ENCODE assay signal across 9 cellular contexts in the genomic region with DNA sequence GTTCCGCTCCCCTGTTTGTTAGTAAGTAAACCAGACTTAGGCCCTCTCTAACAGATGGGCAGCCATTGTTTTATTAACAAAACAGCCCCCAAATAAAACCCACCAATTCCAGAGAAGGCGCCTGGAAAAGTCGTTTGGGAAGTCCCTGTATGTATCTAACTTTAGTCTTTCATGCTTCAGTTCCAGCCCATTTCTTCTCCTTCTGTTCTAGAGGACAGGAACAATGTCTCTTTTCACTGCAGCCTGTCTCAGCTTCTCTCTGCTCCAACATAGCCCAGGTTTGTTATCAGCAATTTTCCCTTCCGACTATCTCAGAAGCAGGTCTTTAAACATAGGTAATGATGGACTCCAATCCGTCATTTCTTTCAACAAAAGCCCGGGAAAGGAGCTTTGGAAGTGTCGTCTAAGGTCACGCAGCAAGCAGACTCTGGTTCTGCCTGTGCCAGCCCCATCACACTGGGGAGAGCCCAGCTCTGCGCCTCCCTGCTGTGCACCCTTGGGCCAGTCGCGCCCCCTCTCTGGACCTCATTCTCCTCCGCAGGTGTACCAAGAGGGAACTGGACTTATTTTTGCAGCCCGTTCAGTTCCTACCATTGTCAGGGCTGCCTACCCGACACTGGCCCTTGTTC. TPM values are rescaled to one million over a fixed set of nuclear protein-coding genes. Genes with fewer than 3 reads are reported as not detected.
DNase-seq lines count a peak whose midpoint lies in the region; ATAC-seq and TF ChIP-seq lines count a peak whose summit lies in the region.
"Had no signal": no experiment of that assay in that cellular context is flagged by ENCODE, and none has a peak within 500 bp of the region (broad histone marks: within the 10 kb centered on the region; RNA-seq: fewer than 3 reads in every experiment).

No MANE protein-coding gene starts in this region.

- TF ChIP-seq POLR2A in heart left ventricle (IDR thresholded peaks at IDR 0.05) (no peak), uterus (IDR thresholded peaks at IDR 0.05) (no peak)

- DNase-seq in heart left ventricle (no peak), left ventricle myocardium superior (no peak), astrocyte of the spinal cord (ENCODE audit: low read depth, low spot score) (no peak), mesenchymal stem cell (no peak), uterus (no peak), DMS53 (lab: John Stamatoyannopoulos, UW) (no peak), posterior cingulate gyrus (no peak)

- H3K18ac ChIP-seq in mesenchymal stem cell (ENCODE audit: low read depth in 1 of 2, low read length in 2 of 2) = peak overlapping the region; percentile 2 to 3

- no peak overlapping the region for H3K4ac ChIP-seq in mesenchymal stem cell (ENCODE audit: low read depth in 1 of 2, low read length in 2 of 2)

- intact Hi-C loops in heart left ventricle (cut with DNase I) = no loop called here
- intact Hi-C loops in left ventricle myocardium superior (cut with micrococcal nuclease) = no loop called here
- intact Hi-C loops in uterus (cut with DNase I; ENCODE audit: low total_unique reads) = no loop called here
- intact Hi-C loops in posterior cingulate gyrus (cut with DNase I) = loop anchor here (2.0 kb wide), 1 partner anchor 23 kb away; no protein-coding TSS in a partner anchor

- H3K4me3 ChIP-seq in heart left ventricle = peak overlapping the region; percentile 22 to 97 (median 82)
- H3K4me3 ChIP-seq in astrocyte of the spinal cord (ENCODE audit: low read depth, low read length) = peak overlapping the region; percentile 75
- peak overlapping the region; percentile 75 to 89 for H3K4me3 ChIP-seq in mesenchymal stem cell (ENCODE audit: insufficient read depth in 1 of 2, low read depth in 1 of 2, low read length in 2 of 2)
- H3K4me3 ChIP-seq in uterus = peak overlapping the region; percentile 91 to 94

- H3K27ac ChIP-seq in heart left ventricle = peak overlapping the region in 11 of 12 donors; percentile 18 to 95 (median 78)
- H3K27ac ChIP-seq in mesenchymal stem cell (ENCODE audit: low read length, poor library complexity, severe bottlenecking) = no peak overlapping the region
- peak overlapping the region; percentile 97 to 98 for H3K27ac ChIP-seq in uterus
- H3K27ac ChIP-seq: epithelial cell of prostate had no signal

- H3K23ac ChIP-seq in mesenchymal stem cell (ENCODE audit: low read length in 2 of 2) = no peak overlapping the region

- H4K8ac ChIP-seq in mesenchymal stem cell (ENCODE audit: low read length) = no peak overlapping the region

- H3K9me3 ChIP-seq in heart left ventricle (no peaks in the 10 kb centered on the region), mesenchymal stem cell (ENCODE audit: control insufficient read depth, low read length) (no peaks in the 10 kb centered on the region), uterus (no peaks in the 10 kb centered on the region)

- peak overlapping the region; percentile 91 for H3K9ac ChIP-seq in mesenchymal stem cell (ENCODE audit: low read length)

- in situ Hi-C loops in astrocyte of the spinal cord (cut with HindIII; ENCODE audit: low sequenced_read_pairs) = no loop called here

- H3K4me1 ChIP-seq in heart left ventricle (peaks cover 0 to 46% (median 19%) of the 10 kb centered on the region in 12 donors), mesenchymal stem cell (ENCODE audit: control insufficient read depth, insufficient read depth, low read depth, low read length) (peaks cover 6% of the 10 kb centered on the region), uterus (peaks cover 0 to 6% of the 10 kb centered on the region in 2 donors)

- H3K4me2 ChIP-seq in mesenchymal stem cell (ENCODE audit: low read length, poor library complexity, severe bottlenecking) = peak overlapping the region; percentile 86

- TF ChIP-seq CTCF in heart left ventricle (IDR thresholded peaks at IDR 0.05) = no peak
- no peak for TF ChIP-seq CTCF in astrocyte of the spinal cord (IDR thresholded peaks at IDR 0.05; ENCODE audit: low read depth, low read length)
- peak in 1 of 4 experiments; percentile 1 for TF ChIP-seq CTCF in uterus (IDR thresholded peaks at IDR 0.05)

- H3K79me1 ChIP-seq in mesenchymal stem cell (replicated peaks; ENCODE audit: low read length, poor library complexity, severe bottlenecking) = no peaks in the 10 kb centered on the region

- no peak overlapping the region for H4K91ac ChIP-seq in mesenchymal stem cell (ENCODE audit: low read length)

- H2BK5ac ChIP-seq in mesenchymal stem cell (ENCODE audit: low read depth, low read length, poor library complexity, severe bottlenecking) = no peak overlapping the region

- H2AFZ ChIP-seq in mesenchymal stem cell (ENCODE audit: low read depth, low read length) = no peak overlapping the region

- ATAC-seq in heart left ventricle = no peak
- no peak for ATAC-seq in left ventricle myocardium superior
- no peak for ATAC-seq in HG02763 (IDR thresholded peaks at IDR 0.05; ENCODE audit: unreplicated experiment)

- no peak overlapping the region for H2BK120ac ChIP-seq in mesenchymal stem cell (ENCODE audit: low read depth, low read length)

- no peaks in the 10 kb centered on the region for H3K27me3 ChIP-seq in heart left ventricle
- H3K27me3 ChIP-seq in mesenchymal stem cell (ENCODE audit: control insufficient read depth in 1 of 2, insufficient read depth in 1 of 2, low read length in 2 of 2) = peaks cover 0 to 6% of the 10 kb centered on the region in 2 experiments
- H3K27me3 ChIP-seq in uterus = no peaks in the 10 kb centered on the region

- no peak overlapping the region for H2BK15ac ChIP-seq in mesenchymal stem cell (ENCODE audit: low read depth, poor library complexity, severe bottlenecking)

- 20 to 28% (median 23%) methylated on average over 14 of the region's 14 CpGs for WGBS in heart left ventricle, 4 donors
- WGBS in mesenchymal stem cell = 35% methylated on average over 14 of the region's 14 CpGs

- H3K36me3 ChIP-seq in heart left ventricle (peaks cover 0 to 7% (median 0%) of the 10 kb centered on the region in 9 donors), mesenchymal stem cell (ENCODE audit: control insufficient read depth in 1 of 2, insufficient read depth in 2 of 2, low read depth in 1 of 2, low read length in 2 of 2) (peaks cover 0 to 2% of the 10 kb centered on the region in 2 experiments), uterus (no peaks in the 10 kb centered on the region)

- H3K14ac ChIP-seq in mesenchymal stem cell (ENCODE audit: low read length in 2 of 2) = no peak overlapping the region

- no peak overlapping the region for H2BK12ac ChIP-seq in mesenchymal stem cell (ENCODE audit: low read length in 2 of 2)

- peak overlapping the region; percentile 26 for H2AK5ac ChIP-seq in mesenchymal stem cell (ENCODE audit: low read length, severe bottlenecking)

RNA-seq across cellular contexts. Expression of a gene that starts 9.6 kb away (rescaled TPM):
- total RNA-seq in heart left ventricle (10 to 100 TPM in 2 of 9 donors, 1 to 10 TPM in 7; 2.5 to 30.8 (median 4.3) TPM), left ventricle myocardium superior (5.1 TPM), uterus (100 to 1,000 TPM in 1 of 4 donors, 10 to 100 TPM in 3; 24.1 to 123 (median 34.3) TPM)
- polyA plus RNA-seq in heart left ventricle = 1 to 10 TPM; 4.4 to 4.6 TPM
- 18.5 TPM for polyA plus RNA-seq in mesenchymal stem cell (2013, experiment 1 of 2)
- 17.8 TPM for polyA plus RNA-seq in mesenchymal stem cell (2013, experiment 2 of 2)
